16 cellular contexts compared by ENCODE assay signal in the genomic region with DNA sequence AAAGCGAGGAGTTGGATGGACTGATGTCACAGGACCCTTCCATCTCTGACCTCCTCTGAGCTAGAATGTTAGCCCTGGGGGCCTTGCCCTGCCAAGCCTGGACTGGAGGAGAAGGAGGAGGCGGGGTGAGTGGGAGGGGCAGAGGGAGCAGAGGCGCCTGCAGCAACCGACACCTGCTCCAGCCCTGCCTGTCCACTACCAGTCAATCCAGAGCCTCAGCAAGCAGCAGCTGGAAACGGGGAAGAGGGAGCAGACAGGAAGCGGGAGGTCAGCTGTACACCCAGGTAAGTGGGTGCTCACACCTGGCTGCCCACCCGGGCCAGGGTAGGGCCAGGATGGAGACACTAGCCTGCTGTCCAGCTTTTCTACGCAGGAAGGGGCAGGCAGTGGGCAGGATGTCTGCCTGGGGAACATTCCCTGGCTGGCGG. TPM values are rescaled to one million over a fixed set of nuclear protein-coding genes. Genes with fewer than 3 reads are reported as not detected.
DNase-seq lines count a peak whose midpoint lies in the region; ATAC-seq, FAIRE-seq and TF ChIP-seq lines count a peak whose summit lies in the region.
"Had no signal": no experiment of that assay in that cellular context is flagged by ENCODE, and none has a peak within 500 bp of the region (broad histone marks: within the 10 kb centered on the region; RNA-seq: fewer than 3 reads in every experiment).

A gene (plus strand): TSS at position 201 of the 428 bp plus-strand sequence. CDS start 2,470 bp downstream, outside the sequence.

- H3K36me3 ChIP-seq in mammary epithelial cell (ENCODE audit: insufficient read depth, low read length) (no peaks in the 10 kb centered on the region), pancreas (no peaks in the 10 kb centered on the region)
- H3K36me3 ChIP-seq: thoracic aorta had no signal

- no TSS peak for BruUV-seq in mammary epithelial cell (replicated peaks; lab: Mats Ljungman, UMichigan)

- TF ChIP-seq CTCF in mammary epithelial cell (conservative IDR thresholded peaks at IDR 0.05 in 1 of 2, IDR thresholded peaks at IDR 0.05 in 1 of 2; ENCODE audit: extremely low read depth in 1 of 2, insufficient read depth in 1 of 2, low read depth in 1 of 2, low read length in 2 of 2), result no peak
- TF ChIP-seq CTCF in pancreas (IDR thresholded peaks at IDR 0.05), result no peak

- intact Hi-C loops in mammary epithelial cell (cut with micrococcal nuclease) (no loop called here), pancreas (cut with DNase I) (no loop called here)

- no peak within 1 kb of the TSS for H3K27ac ChIP-seq in mammary epithelial cell (ENCODE audit: insufficient read depth, low read depth, low read length)
- no peak within 1 kb of the TSS for H3K27ac ChIP-seq in pancreas
- H3K27ac ChIP-seq: SK-N-MC, thoracic aorta had no signal

- CTCF ChIA-PET in mammary epithelial cell (lab: Charles Lee; ENCODE audit: low non-redundant PET), result no interaction called here

- DNase-seq in DMS153 treated with DMSO at 0.1 percent for 48 hours (lab: John Stamatoyannopoulos, UW; ENCODE audit: unreplicated experiment), result peak; percentile 46
- DNase-seq in NCI-H1417 (lab: John Stamatoyannopoulos, UW), result peak; percentile 6 to 78 (median 52)
- DNase-seq in mammary epithelial cell, result no peak
- DNase-seq in pancreas, result peak in 1 of 6 donors; percentile 30
- DNase-seq in CD1c-positive myeloid dendritic cell (ENCODE audit: extremely low spot score), result no peak
- DNase-seq in AML-193 (lab: John Stamatoyannopoulos, UW), result no peak
- DNase-seq in NCI-H2227 (lab: John Stamatoyannopoulos, UW; ENCODE audit: unreplicated experiment), result no peak
- DNase-seq in NCI-H187 (lab: John Stamatoyannopoulos, UW), result no peak
- DNase-seq: activated CD4-positive, alpha-beta memory T cell treated with anti-CD3 and anti-CD28 coated beads, Interleukin-2, amount 10 ng/mL, durations not matched to agents 7 days and 5 days; DMS79 treated with DMSO at 0.1 percent for 48 hours; left cardiac atrium; NCI-H2081; posterior cingulate gyrus had no signal

- H3K9me3 ChIP-seq in mammary epithelial cell (replicated peaks; ENCODE audit: insufficient read depth, low read length), result no peaks in the 10 kb centered on the region
- H3K9me3 ChIP-seq in pancreas, result no peaks in the 10 kb centered on the region
- H3K9me3 ChIP-seq: thoracic aorta had no signal

- H2AFZ ChIP-seq in mammary epithelial cell (ENCODE audit: low read depth, low read length), result peak within 1 kb of the TSS; percentile 64

- no peak within 1 kb of the TSS for H3K9ac ChIP-seq in mammary epithelial cell (ENCODE audit: insufficient read depth, low read length)

- no peaks in the 10 kb centered on the region for H3K79me2 ChIP-seq in mammary epithelial cell (ENCODE audit: insufficient read depth, low read length)

- WGBS in mammary epithelial cell (ENCODE audit: low coverage, missing lambda C conversion rate), result 48% methylated on average over 9 of the region's 9 CpGs
- WGBS in pancreas, 2 donors, result 65 to 74% methylated on average over 8 to 9 of the region's 9 CpGs

- no peaks in the 10 kb centered on the region for H3K27me3 ChIP-seq in mammary epithelial cell (ENCODE audit: insufficient read depth, low read length)
- no peaks in the 10 kb centered on the region for H3K27me3 ChIP-seq in pancreas

- H3K4me2 ChIP-seq in mammary epithelial cell (ENCODE audit: insufficient read depth, low read depth, low read length), result peak within 1 kb of the TSS; percentile 55

- H4K20me1 ChIP-seq in mammary epithelial cell (ENCODE audit: insufficient read depth, low read length), result no peaks in the 10 kb centered on the region

- peak in 1 of 4 donors; percentile 23 for ATAC-seq in pancreas
- ATAC-seq: activated naive CD4-positive, alpha-beta T cell treated with anti-CD3 and anti-CD28 coated beads, Interleukin-2, amount 50 U/mL, for 72 hours had no signal

- dilution Hi-C loops in mammary epithelial cell (cut with HindIII; ENCODE audit: low sequenced_read_pairs), result no loop called here

- in situ Hi-C loops in mammary epithelial cell (cut with MboI; ENCODE audit: low sequenced_read_pairs in 2 of 2), result no loop called here

- H3K4me1 ChIP-seq in mammary epithelial cell (ENCODE audit: insufficient read depth, low read length), result peaks cover 26% of the 10 kb centered on the region
- H3K4me1 ChIP-seq in pancreas, result no peaks in the 10 kb centered on the region

- no peak within 1 kb of the TSS for H3K4me3 ChIP-seq in mammary epithelial cell (replicated peaks in 1 of 3; ENCODE audit: insufficient read depth in 1 of 3, low read depth in 2 of 3, low read length in 3 of 3)
- no peak within 1 kb of the TSS for H3K4me3 ChIP-seq in pancreas
- H3K4me3 ChIP-seq: SK-N-MC, thoracic aorta had no signal

- no peak for FAIRE-seq in pancreas (lab: Jason Lieb, UNC)

RNA-seq across cellular contexts. Expression of the gene that starts here (rescaled TPM):
- under 1 TPM in 1 of 2 donors, not detected in 1; 0.61 TPM for total RNA-seq in mammary epithelial cell
- polyA plus RNA-seq in mammary epithelial cell, result 0.11 TPM
- polyA minus RNA-seq in mammary epithelial cell, result not detected
- total RNA-seq in pancreas, result 10 to 100 TPM in 3 of 6 donors, 1 to 10 TPM in 3; 4.1 to 35.1 (median 10.0) TPM
- polyA plus RNA-seq in pancreas, result 10 to 100 TPM; 37.8 to 48.4 TPM
- total RNA-seq: activated CD4-positive, alpha-beta memory T cell treated with anti-CD3 and anti-CD28 coated beads, Interleukin-2, amount 10 ng/mL, durations not matched to agents 7 days and 5 days; activated naive CD4-positive, alpha-beta T cell treated with anti-CD3 and anti-CD28 coated beads, Interleukin-2, amount 50 U/mL, for 72 hours; thoracic aorta had no signal

Comparison
In these comparisons a context has a peak if more than half of its experiments do, and no peak if none do; other contexts are left out.
1. RNA of the gene that starts here (polyA plus RNA-seq): 37.8 to 48.4 TPM in pancreas; 0.11 TPM in mammary epithelial cell (single experiment); every median in the first group is over 10 times any median in the second.
2. DNase-seq: peak in DMS153 treated with DMSO at 0.1 percent for 48 hours (single experiment) and NCI-H1417 (3 of 3); none in mammary epithelial cell (single experiment), CD1c-positive myeloid dendritic cell (single experiment), AML-193 (0 of 2), NCI-H2227 (single experiment) and NCI-H187 (0 of 2).